18 cellular contexts compared by ENCODE assay signal in genomic region chr13:32079586-32079985, GRCh38. TPM values are rescaled to one million over a fixed set of nuclear protein-coding genes. Genes with fewer than 3 reads are reported as not detected.
DNase-seq lines count a peak whose midpoint lies in the region; ATAC-seq, FAIRE-seq and TF ChIP-seq lines count a peak whose summit lies in the region.
"Had no signal": no experiment of that assay in that cellular context is flagged by ENCODE, and none has a peak within 500 bp of the region (broad histone marks: within the 10 kb centered on the region; RNA-seq: fewer than 3 reads in every experiment).

No MANE protein-coding gene starts in this region.

- H3K56ac ChIP-seq in mesendoderm (ENCODE audit: low read length): no peak overlapping the region

- TF ChIP-seq CTCF in right atrium auricular region (IDR thresholded peaks at IDR 0.05): no peak
- TF ChIP-seq CTCF in VCaP (conservative IDR thresholded peaks at IDR 0.05): no peak
- no peak for TF ChIP-seq CTCF in D721Med (IDR thresholded peaks at IDR 0.05; ENCODE audit: insufficient read depth, missing control alignments)

- H3K36me3 ChIP-seq in right atrium auricular region: no peaks in the 10 kb centered on the region
- H3K36me3 ChIP-seq in neuron (ENCODE audit: insufficient read depth, low read length): no peaks in the 10 kb centered on the region
- H3K36me3 ChIP-seq in mesendoderm (ENCODE audit: control insufficient read depth, insufficient read depth, low read length): no peaks in the 10 kb centered on the region
- H3K36me3 ChIP-seq: MG63 had no signal

- no peaks in the 10 kb centered on the region for H3K4me1 Mint-ChIP-seq in activated naive CD8-positive, alpha-beta T cell treated with anti-CD3 and anti-CD28 coated beads, Interleukin-2, amount 50 U/mL, for 24 hours
- H3K4me1 Mint-ChIP-seq: CD4-positive, CD25-positive, alpha-beta regulatory T cell had no signal

- no peak overlapping the region for H2AK5ac ChIP-seq in mesendoderm (ENCODE audit: low read length)

- H3K27me3 Mint-ChIP-seq in activated naive CD8-positive, alpha-beta T cell treated with anti-CD3 and anti-CD28 coated beads, Interleukin-2, amount 50 U/mL, for 24 hours: no peaks in the 10 kb centered on the region
- H3K27me3 Mint-ChIP-seq: CD4-positive, CD25-positive, alpha-beta regulatory T cell had no signal

- no peak overlapping the region for H3K23ac ChIP-seq in mesendoderm (ENCODE audit: low read length)

- no peaks in the 10 kb centered on the region for H3K9me3 ChIP-seq in right atrium auricular region
- no peaks in the 10 kb centered on the region for H3K9me3 ChIP-seq in right cardiac atrium (ENCODE audit: control insufficient read depth, low read length)
- H3K9me3 ChIP-seq in neuron (ENCODE audit: low read length): no peaks in the 10 kb centered on the region
- H3K9me3 ChIP-seq: A549, MG63 had no signal

- peak overlapping the region; percentile 11 to 42 for H3K27ac ChIP-seq in right atrium auricular region
- H3K27ac ChIP-seq in right cardiac atrium (ENCODE audit: low read length): no peak overlapping the region
- H3K27ac ChIP-seq in VCaP: peak overlapping the region; percentile 16; the same call in 1 of the 2 replicates
- no peak overlapping the region for H3K27ac ChIP-seq in mesendoderm (ENCODE audit: low read depth, low read length)
- H3K27ac ChIP-seq: A549, KMS-11 had no signal

- no peak overlapping the region for H2BK5ac ChIP-seq in mesendoderm (ENCODE audit: low read length)

- H4K8ac ChIP-seq in mesendoderm (ENCODE audit: low read depth, low read length): no peak overlapping the region

- no peak overlapping the region for H3K4me2 ChIP-seq in mesendoderm (ENCODE audit: low read length)
- H3K4me2 ChIP-seq: A549, KMS-11 had no signal

- H3K4me3 ChIP-seq in right atrium auricular region (no peak overlapping the region), right cardiac atrium (ENCODE audit: low read length) (no peak overlapping the region), neuron (ENCODE audit: low read length) (no peak overlapping the region), mesendoderm (ENCODE audit: low read length) (no peak overlapping the region)
- H3K4me3 ChIP-seq: A549, MG63 had no signal

- 57% methylated on average over 3 of the region's 3 CpGs for WGBS in right cardiac atrium
- no CpG with 5 or more reads among the region's 3 CpGs for WGBS in mesendoderm (ENCODE audit: extremely low coverage, insufficient coverage, low lambda C conversion rate)

- H3K18ac ChIP-seq in mesendoderm (ENCODE audit: low read length): no peak overlapping the region

- DNase-seq in right atrium auricular region (ENCODE audit: low spot score) (no peak), right cardiac atrium (no peak), mesendoderm (no peak), D721Med (ENCODE audit: insufficient read length, low spot score) (no peak)
- DNase-seq in activated naive CD8-positive, alpha-beta T cell treated with anti-CD3 and anti-CD28 coated beads, Interleukin-2, amount 50 U/mL, for 24 hours: no peak
- DNase-seq: CD4-positive, CD25-positive, alpha-beta regulatory T cell; DMS79 treated with DMSO at 0.1 percent for 48 hours; GDM1; MG63; NCI-H1105; NCI-H1694 treated with DMSO at 0.1 percent for 48 hours; NCI-H69; NK-92 treated with Interleukin-12 subunit alpha and Interleukin-12 subunit beta, amount 100 ng/mL, for 24 hours; PC-3 had no signal

- no peak overlapping the region for H2BK120ac ChIP-seq in mesendoderm (ENCODE audit: low read depth, low read length)

- H3K27me3 ChIP-seq in right atrium auricular region (no peaks in the 10 kb centered on the region), right cardiac atrium (ENCODE audit: control insufficient read depth, insufficient read depth) (no peaks in the 10 kb centered on the region), neuron (ENCODE audit: insufficient read depth, low read length) (no peaks in the 10 kb centered on the region), mesendoderm (ENCODE audit: insufficient read depth, low read length, poor library complexity) (no peaks in the 10 kb centered on the region)
- H3K27me3 ChIP-seq: MG63 had no signal

- H3K27ac Mint-ChIP-seq in activated naive CD8-positive, alpha-beta T cell treated with anti-CD3 and anti-CD28 coated beads, Interleukin-2, amount 50 U/mL, for 24 hours: no peak overlapping the region

- H2BK15ac ChIP-seq in mesendoderm (replicated peaks; ENCODE audit: low read depth): no peak overlapping the region

- no peaks in the 10 kb centered on the region for H3K79me1 ChIP-seq in mesendoderm (ENCODE audit: low read length)

- no peaks in the 10 kb centered on the region for H3K36me3 Mint-ChIP-seq in activated naive CD8-positive, alpha-beta T cell treated with anti-CD3 and anti-CD28 coated beads, Interleukin-2, amount 50 U/mL, for 24 hours (ENCODE audit: low read depth)
- H3K36me3 Mint-ChIP-seq: CD4-positive, CD25-positive, alpha-beta regulatory T cell had no signal

- H3K4me3 Mint-ChIP-seq in activated naive CD8-positive, alpha-beta T cell treated with anti-CD3 and anti-CD28 coated beads, Interleukin-2, amount 50 U/mL, for 24 hours: no peak overlapping the region
- H3K4me3 Mint-ChIP-seq: CD4-positive, CD25-positive, alpha-beta regulatory T cell had no signal

- no peak overlapping the region for H3K4ac ChIP-seq in mesendoderm (ENCODE audit: low read depth, low read length)

- H3K4me1 ChIP-seq in right atrium auricular region: peaks cover 0 to 40% of the 10 kb centered on the region in 2 donors
- peaks cover 2% of the 10 kb centered on the region for H3K4me1 ChIP-seq in right cardiac atrium (ENCODE audit: control insufficient read depth, insufficient read depth, low read length)
- H3K4me1 ChIP-seq in neuron (ENCODE audit: insufficient read depth, low read length): no peaks in the 10 kb centered on the region
- H3K4me1 ChIP-seq in mesendoderm (ENCODE audit: control insufficient read depth, low read depth, low read length): no peaks in the 10 kb centered on the region
- H3K4me1 ChIP-seq: A549 had no signal

- intact Hi-C loops in right cardiac atrium (cut with DNase I): no loop called here

- no peak overlapping the region for H4K5ac ChIP-seq in mesendoderm (ENCODE audit: low read length)

- H3K9me3 Mint-ChIP-seq in activated naive CD8-positive, alpha-beta T cell treated with anti-CD3 and anti-CD28 coated beads, Interleukin-2, amount 50 U/mL, for 24 hours: no peaks in the 10 kb centered on the region

- H3K9ac ChIP-seq in mesendoderm (ENCODE audit: low read length): no peak overlapping the region
- H3K9ac ChIP-seq: KMS-11 had no signal

- H2AFZ ChIP-seq in neuron (ENCODE audit: low read depth, low read length): peak overlapping the region; percentile 30

- FAIRE-seq in D721Med (lab: Jason Lieb, UNC): no peak
- FAIRE-seq: A549 had no signal

- ATAC-seq in right cardiac atrium: no peak
- ATAC-seq in activated naive CD8-positive, alpha-beta T cell treated with anti-CD3 and anti-CD28 coated beads, Interleukin-2, amount 50 U/mL, for 24 hours: no peak
- ATAC-seq: A549, PC-3 had no signal

- H3K79me2 ChIP-seq in mesendoderm (ENCODE audit: control insufficient read depth, insufficient read depth, low read length): no peaks in the 10 kb centered on the region

RNA-seq across cellular contexts. Expression of gene FRY, which starts 48.0 kb away (rescaled TPM):
- total RNA-seq in right atrium auricular region: 100 to 1,000 TPM in 1 of 2 donors, 10 to 100 TPM in 1; 94.8 to 183 TPM
- 100 to 1,000 TPM; 101 to 139 (median 116) TPM for total RNA-seq in right cardiac atrium
- 29.0 TPM for polyA plus RNA-seq in right cardiac atrium
- polyA plus RNA-seq in mesendoderm (2013, experiment 1 of 2): 0.73 TPM
- 0.57 TPM for polyA plus RNA-seq in mesendoderm (2013, experiment 2 of 2)

Comparison
In these comparisons a context has a peak if more than half of its experiments do, and no peak if none do; other contexts are left out.
1. H3K27ac ChIP-seq: peak in right atrium auricular region (2 of 2) and VCaP (single experiment); none in right cardiac atrium (single experiment) and mesendoderm (single experiment).